Comparison of ENCODE assay signal across 18 cellular contexts in genomic region chrX:38513087-38513742, GRCh38.
A peak's percentile ranks its signal among the peaks of the same experiment; 100 is the strongest.
DNase-seq lines count a peak whose midpoint lies in the region; ATAC-seq and FAIRE-seq lines count a peak whose summit lies in the region.
"Had no signal": no experiment of that assay in that cellular context is flagged by ENCODE, and none has a peak within 500 bp of the region (broad histone marks: within the 10 kb centered on the region; RNA-seq: fewer than 3 reads in every experiment).

No MANE protein-coding gene starts in this region.

- ATAC-seq in HG02642 (IDR thresholded peaks at IDR 0.05; ENCODE audit: poor library complexity, unreplicated experiment) (no peak), GM18867 (IDR thresholded peaks at IDR 0.05; ENCODE audit: unreplicated experiment) (no peak)
- ATAC-seq: GM23338 had no signal

- DNase-seq in DMS53 (lab: John Stamatoyannopoulos, UW) (peak; percentile 86), NCI-H1694 (lab: John Stamatoyannopoulos, UW) (peak; percentile 83), pons (ENCODE audit: low spot score) (peak; percentile 3), T1000 (lab: John Stamatoyannopoulos, UW) (no peak), HTR-8/SVneo (ENCODE audit: insufficient read length, low spot score) (no peak)
- DNase-seq: activated effector memory CD4-positive, alpha-beta T cell treated with Interleukin-2 at 50 U/mL for 16 hours; adrenal gland; foreskin fibroblast; GF-D8; left ventricle myocardium inferior; NCI-H146; NCI-H446 treated with DMSO at 0.1 percent for 48 hours; stimulated activated CD4-positive, alpha-beta T cell treated with anti-CD3 and anti-CD28 coated beads, Interleukin-2, amount 100 ng/mL, for 48 hours had no signal

- no peak for FAIRE-seq in HTR-8/SVneo (lab: Jason Lieb, UNC)

- peak overlapping the region; percentile 82 for H3K27ac ChIP-seq in angular gyrus (ENCODE audit: low read depth, low read length)
- H3K27ac ChIP-seq: adrenal gland, left ventricle myocardium inferior, SJSA1 had no signal

Comparison
In these comparisons a context has a peak if more than half of its experiments do, and no peak if none do; other contexts are left out.
1. DNase-seq: peak in DMS53 (single experiment), NCI-H1694 (single experiment) and pons (single experiment); none in T1000 (single experiment) and HTR-8/SVneo (single experiment).